Comparison of ENCODE assay signal across 19 cellular contexts in the genomic region with DNA sequence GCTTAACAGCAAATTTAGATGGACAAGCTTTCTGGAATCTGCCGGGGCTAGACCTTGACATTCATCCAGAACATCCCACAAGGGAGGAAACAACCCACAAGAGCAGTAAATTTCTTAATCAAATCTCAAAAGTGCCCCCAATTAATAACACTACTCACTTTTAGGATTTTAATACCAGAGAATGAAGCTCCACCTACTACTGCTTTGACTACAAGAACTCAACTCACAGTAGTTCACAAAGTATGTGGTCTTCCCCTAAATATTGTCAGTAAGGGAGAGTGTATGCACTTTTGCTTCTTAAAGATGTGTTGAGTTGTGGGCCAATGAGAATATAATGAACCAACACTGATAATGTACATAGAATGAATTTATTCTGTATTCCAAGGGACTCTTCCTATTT.
A peak's percentile ranks its signal among the peaks of the same experiment; 100 is the strongest.
DNase-seq lines count a peak whose midpoint lies in the region; ATAC-seq lines count a peak whose summit lies in the region.
"Had no signal": no experiment of that assay in that cellular context is flagged by ENCODE, and none has a peak within 500 bp of the region (broad histone marks: within the 10 kb centered on the region; RNA-seq: fewer than 3 reads in every experiment).

No MANE protein-coding gene starts in this region.

- ATAC-seq in GM18858 (IDR thresholded peaks at IDR 0.05; ENCODE audit: unreplicated experiment) (peak; percentile 58), HG02588 (IDR thresholded peaks at IDR 0.05; ENCODE audit: unreplicated experiment) (peak; percentile 49), HG03378 (IDR thresholded peaks at IDR 0.05; ENCODE audit: unreplicated experiment) (peak; percentile 65)
- peak; percentile 57 for ATAC-seq in stimulated activated memory B cell treated with anti-CD40 and anti-IgM and Interleukin-4, amounts not matched to agents 10 μg/mL and 1 μg/mL and 100 μg/mL, for 72 hours
- no peak for ATAC-seq in stimulated activated naive CD8-positive, alpha-beta T cell treated with anti-CD3 and anti-CD28 coated beads, Interleukin-15, amount 100 ng/mL, for 72 hours
- ATAC-seq: naive thymus-derived CD8-positive, alpha-beta T cell had no signal

- H3K4me3 Mint-ChIP-seq in stimulated activated memory B cell treated with anti-CD40 and anti-IgM and Interleukin-4, amounts not matched to agents 10 μg/mL and 1 μg/mL and 100 μg/mL, for 72 hours, result no peak overlapping the region
- no peak overlapping the region for H3K4me3 Mint-ChIP-seq in stimulated activated naive CD8-positive, alpha-beta T cell treated with anti-CD3 and anti-CD28 coated beads, Interleukin-15, amount 100 ng/mL, for 72 hours
- H3K4me3 Mint-ChIP-seq: naive thymus-derived CD8-positive, alpha-beta T cell had no signal

- peaks cover 21% of the 10 kb centered on the region for H3K36me3 Mint-ChIP-seq in stimulated activated memory B cell treated with anti-CD40 and anti-IgM and Interleukin-4, amounts not matched to agents 10 μg/mL and 1 μg/mL and 100 μg/mL, for 72 hours
- H3K36me3 Mint-ChIP-seq: naive thymus-derived CD8-positive, alpha-beta T cell had no signal

- no peaks in the 10 kb centered on the region for H3K9me3 Mint-ChIP-seq in stimulated activated memory B cell treated with anti-CD40 and anti-IgM and Interleukin-4, amounts not matched to agents 10 μg/mL and 1 μg/mL and 100 μg/mL, for 72 hours
- no peaks in the 10 kb centered on the region for H3K9me3 Mint-ChIP-seq in stimulated activated naive CD8-positive, alpha-beta T cell treated with anti-CD3 and anti-CD28 coated beads, Interleukin-15, amount 100 ng/mL, for 72 hours
- H3K9me3 Mint-ChIP-seq: naive thymus-derived CD8-positive, alpha-beta T cell had no signal

- peak overlapping the region; percentile 60 for H3K27ac Mint-ChIP-seq in stimulated activated memory B cell treated with anti-CD40 and anti-IgM and Interleukin-4, amounts not matched to agents 10 μg/mL and 1 μg/mL and 100 μg/mL, for 72 hours
- no peak overlapping the region for H3K27ac Mint-ChIP-seq in stimulated activated naive CD8-positive, alpha-beta T cell treated with anti-CD3 and anti-CD28 coated beads, Interleukin-15, amount 100 ng/mL, for 72 hours

- peaks cover 88% of the 10 kb centered on the region for H3K4me1 Mint-ChIP-seq in stimulated activated memory B cell treated with anti-CD40 and anti-IgM and Interleukin-4, amounts not matched to agents 10 μg/mL and 1 μg/mL and 100 μg/mL, for 72 hours
- H3K4me1 Mint-ChIP-seq in stimulated activated naive CD8-positive, alpha-beta T cell treated with anti-CD3 and anti-CD28 coated beads, Interleukin-15, amount 100 ng/mL, for 72 hours, result peaks cover 10% of the 10 kb centered on the region

- no peaks in the 10 kb centered on the region for H3K27me3 Mint-ChIP-seq in stimulated activated memory B cell treated with anti-CD40 and anti-IgM and Interleukin-4, amounts not matched to agents 10 μg/mL and 1 μg/mL and 100 μg/mL, for 72 hours
- peaks cover 31% of the 10 kb centered on the region for H3K27me3 Mint-ChIP-seq in stimulated activated naive CD8-positive, alpha-beta T cell treated with anti-CD3 and anti-CD28 coated beads, Interleukin-15, amount 100 ng/mL, for 72 hours

- no peak for DNase-seq in stimulated activated naive CD8-positive, alpha-beta T cell treated with anti-CD3 and anti-CD28 coated beads, Interleukin-15, amount 100 ng/mL, for 72 hours
- DNase-seq in HuH-7.5 (ENCODE audit: low spot score) (no peak), iPS-NIHi11 (ENCODE audit: low spot score) (no peak), NCI-H1694 treated with DMSO at 0.1 percent for 48 hours (lab: John Stamatoyannopoulos, UW) (no peak)
- DNase-seq: activated CD4-positive, alpha-beta T cell treated with anti-CD3 and anti-CD28 coated beads, Interleukin-2, amount 50 U/mL, for 4 hours; activated naive CD4-positive, alpha-beta T cell treated with Interleukin-2 at 50 U/mL for 16 hours; BE2C; HCEC 1CT; naive thymus-derived CD8-positive, alpha-beta T cell; NCI-H1105; NCI-H2107; NCI-H524; SHP77 treated with DMSO at 0.1 percent for 48 hours; stimulated activated CD4-positive, alpha-beta T cell treated with anti-CD3 and anti-CD28 coated beads, Interleukin-4, amount 100 ng/mL, for 24 hours; testis had no signal
